Comparison of ENCODE assay signal across 22 cellular contexts in genomic region chr14:98802044-98802443, GRCh38.
DNase-seq lines count a peak whose midpoint lies in the region; ATAC-seq and TF ChIP-seq lines count a peak whose summit lies in the region.
"Had no signal": no experiment of that assay in that cellular context is flagged by ENCODE, and none has a peak within 500 bp of the region (broad histone marks: within the 10 kb centered on the region; RNA-seq: fewer than 3 reads in every experiment).

No MANE protein-coding gene starts in this region.

- H3K23ac ChIP-seq in neuronal stem cell (ENCODE audit: low read depth, low read length, poor library complexity): no peak overlapping the region

- no peak overlapping the region for H4K91ac ChIP-seq in neuronal stem cell (ENCODE audit: low read depth, low read length, poor library complexity)

- no peak overlapping the region for H3K4me2 ChIP-seq in neuronal stem cell (ENCODE audit: insufficient read depth, low read length, poor library complexity, severe bottlenecking)
- H3K4me2 ChIP-seq: A549; BLaER1 treated with 17β-estradiol and CSF1 and Interleukin-3, amounts not matched to agents 10 nM and 100 nM had no signal

- H2BK15ac ChIP-seq in neuronal stem cell (ENCODE audit: low read length): no peak overlapping the region

- H2BK12ac ChIP-seq in neuronal stem cell (ENCODE audit: low read length): no peak overlapping the region

- no peak overlapping the region for H4K8ac ChIP-seq in neuronal stem cell (ENCODE audit: low read depth, low read length)

- H3K4me1 ChIP-seq in neuronal stem cell (ENCODE audit: control insufficient read depth in 2 of 2, insufficient read depth in 1 of 2, low read depth in 1 of 2, low read length in 2 of 2): peaks cover 0 to 2% of the 10 kb centered on the region in 2 donors
- H3K4me1 ChIP-seq: A549; BLaER1 treated with 17β-estradiol and CSF1 and Interleukin-3, amounts not matched to agents 10 nM and 100 nM had no signal

- H3K9me3 Mint-ChIP-seq in activated CD4-positive, alpha-beta T cell treated with anti-CD3 and anti-CD28 coated beads, Interleukin-2, amount 10 ng/mL, durations not matched to agents 7 days and 5 days: peaks cover 4% of the 10 kb centered on the region
- H3K9me3 Mint-ChIP-seq: CD4-positive, alpha-beta T cell; CD8-positive, alpha-beta T cell had no signal

- H2AFZ ChIP-seq in neuronal stem cell (ENCODE audit: low read length): no peak overlapping the region

- no peak for TF ChIP-seq EP300 in Ishikawa (IDR thresholded peaks at IDR 0.05; ENCODE audit: borderline replicate concordance)

- H3K27ac Mint-ChIP-seq in activated CD4-positive, alpha-beta T cell treated with anti-CD3 and anti-CD28 coated beads, Interleukin-2, amount 10 ng/mL, durations not matched to agents 7 days and 5 days: no peak overlapping the region
- H3K27ac Mint-ChIP-seq: B cell; CD4-positive, alpha-beta T cell; CD8-positive, alpha-beta T cell had no signal

- CTCF ChIA-PET in activated CD4-positive, alpha-beta T cell treated with anti-CD3 and anti-CD28 coated beads, Interleukin-2, amount 10 ng/mL, durations not matched to agents 7 days and 5 days (lab: Charles Lee): no interaction called here

- H3K4me3 Mint-ChIP-seq in activated CD4-positive, alpha-beta T cell treated with anti-CD3 and anti-CD28 coated beads, Interleukin-2, amount 10 ng/mL, durations not matched to agents 7 days and 5 days: no peak overlapping the region
- H3K4me3 Mint-ChIP-seq: B cell; CD4-positive, alpha-beta T cell; CD8-positive, alpha-beta T cell had no signal

- no peaks in the 10 kb centered on the region for H3K36me3 ChIP-seq in neuronal stem cell (replicated peaks in 1 of 2; ENCODE audit: control insufficient read depth in 2 of 2, insufficient read depth in 2 of 2, low read length in 2 of 2)
- H3K36me3 ChIP-seq: BLaER1 treated with 17β-estradiol and CSF1 and Interleukin-3, amounts not matched to agents 10 nM and 100 nM had no signal

- POLR2A ChIA-PET in activated CD4-positive, alpha-beta T cell treated with anti-CD3 and anti-CD28 coated beads, Interleukin-2, amount 10 ng/mL, durations not matched to agents 7 days and 5 days (lab: Charles Lee): no interaction called here

- H2BK120ac ChIP-seq in neuronal stem cell (ENCODE audit: low read depth, low read length): no peak overlapping the region

- H3K79me1 ChIP-seq in neuronal stem cell (ENCODE audit: low read depth, low read length): no peaks in the 10 kb centered on the region

- no peaks in the 10 kb centered on the region for H3K9me3 ChIP-seq in neuronal stem cell (replicated peaks in 1 of 2; ENCODE audit: control insufficient read depth in 2 of 2, insufficient read depth in 1 of 2, low read depth in 1 of 2, low read length in 2 of 2)
- H3K9me3 ChIP-seq: A549; BLaER1 treated with 17β-estradiol and CSF1 and Interleukin-3, amounts not matched to agents 10 nM and 100 nM had no signal

- no peak overlapping the region for H2BK5ac ChIP-seq in neuronal stem cell (ENCODE audit: low read length)

- H3K4ac ChIP-seq in neuronal stem cell (ENCODE audit: low read length): no peak overlapping the region

- no peak overlapping the region for H3K14ac ChIP-seq in neuronal stem cell (ENCODE audit: low read length)

- no CpG with 5 or more reads among the region's 9 CpGs for WGBS in neuronal stem cell (ENCODE audit: extremely low coverage in 2 of 2, insufficient read length in 2 of 2, insufficient replicate concordance in 1 of 2), 2 donors

- no peak overlapping the region for H3K9ac ChIP-seq in neuronal stem cell (ENCODE audit: low read depth, low read length, poor library complexity)
- H3K9ac ChIP-seq: BLaER1 treated with 17β-estradiol and CSF1 and Interleukin-3, amounts not matched to agents 10 nM and 100 nM had no signal

- no peak overlapping the region for H2AK5ac ChIP-seq in neuronal stem cell (ENCODE audit: low read depth, low read length)

- no peak overlapping the region for H3K4me3 ChIP-seq in neuronal stem cell (ENCODE audit: low read length in 2 of 2)
- H3K4me3 ChIP-seq: A549; BLaER1 treated with 17β-estradiol and CSF1 and Interleukin-3, amounts not matched to agents 10 nM and 100 nM; GM12878 had no signal

- no peak for ATAC-seq in HG03045 (IDR thresholded peaks at IDR 0.05; ENCODE audit: unreplicated experiment)
- ATAC-seq: A549; CD8-positive, alpha-beta T cell; GM12878 had no signal

- H3K36me3 Mint-ChIP-seq in activated CD4-positive, alpha-beta T cell treated with anti-CD3 and anti-CD28 coated beads, Interleukin-2, amount 10 ng/mL, durations not matched to agents 7 days and 5 days (ENCODE audit: low read depth): no peaks in the 10 kb centered on the region
- H3K36me3 Mint-ChIP-seq: CD8-positive, alpha-beta T cell had no signal

- no peaks in the 10 kb centered on the region for H3K27me3 ChIP-seq in neuronal stem cell (ENCODE audit: control insufficient read depth in 3 of 3, insufficient read depth in 3 of 3, low read depth in 1 of 3, low read length in 3 of 3)
- H3K27me3 ChIP-seq: BLaER1 treated with 17β-estradiol and CSF1 and Interleukin-3, amounts not matched to agents 10 nM and 100 nM had no signal

- no peaks in the 10 kb centered on the region for H3K4me1 Mint-ChIP-seq in activated CD4-positive, alpha-beta T cell treated with anti-CD3 and anti-CD28 coated beads, Interleukin-2, amount 10 ng/mL, durations not matched to agents 7 days and 5 days
- H3K4me1 Mint-ChIP-seq: B cell had no signal

- no peaks in the 10 kb centered on the region for H3K27me3 Mint-ChIP-seq in activated CD4-positive, alpha-beta T cell treated with anti-CD3 and anti-CD28 coated beads, Interleukin-2, amount 10 ng/mL, durations not matched to agents 7 days and 5 days
- H3K27me3 Mint-ChIP-seq: B cell; CD4-positive, alpha-beta T cell had no signal

- H3K27ac ChIP-seq in neuronal stem cell (replicated peaks; ENCODE audit: low read length): no peak overlapping the region
- H3K27ac ChIP-seq: 22Rv1; A549; BLaER1 treated with 17β-estradiol and CSF1 and Interleukin-3, amounts not matched to agents 10 nM and 100 nM; C4-2B had no signal

- no peak for TF ChIP-seq RAD21 in Ishikawa (IDR thresholded peaks at IDR 0.05; ENCODE audit: low read depth)

- DNase-seq in left kidney (ENCODE audit: low read depth, low spot score) (peak; percentile 63), neuronal stem cell (ENCODE audit: low spot score) (no peak), dermis blood vessel endothelial cell (no peak)
- DNase-seq in activated CD4-positive, alpha-beta T cell treated with anti-CD3 and anti-CD28 coated beads, Interleukin-2, amount 10 ng/mL, durations not matched to agents 7 days and 5 days: no peak
- DNase-seq: AML-193; CD4-positive, alpha-beta T cell; CD8-positive, alpha-beta T cell; DMS 273 treated with DMSO at 0.1 percent for 48 hours; DMS153; DMS53; DMS79; DND-41; EL; GDM1 had no signal

- peak overlapping the region; percentile 28 for H3K18ac ChIP-seq in neuronal stem cell (ENCODE audit: low read length)

TF ChIP-seq in Ishikawa, 13 proteins besides CTCF, POLR2A, EP300 and RAD21:
- TF ChIP-seq MAX (IDR thresholded peaks at IDR 0.05): peak; percentile 65
- TF ChIP-seq REST (IDR thresholded peaks at IDR 0.05; ENCODE audit: low read depth): no peak
